Comparison of ENCODE assay signal across 7 cellular contexts in genomic region chr12:92146497-92146828, GRCh38. TPM values are rescaled to one million over a fixed set of nuclear protein-coding genes. Genes with fewer than 3 reads are reported as not detected.
DNase-seq lines count a peak whose midpoint lies in the region; ATAC-seq and TF ChIP-seq lines count a peak whose summit lies in the region.

No MANE protein-coding gene starts in this region.

- H3K27ac ChIP-seq in HEK293 (ENCODE audit: extremely low read depth, low read depth, low read length) (peak overlapping the region; percentile 96), SU-DHL-6 (ENCODE audit: low read depth, low read length) (peak overlapping the region; percentile 52), gastroesophageal sphincter (peak overlapping the region; percentile 68 to 99 (median 94)), smooth muscle cell (ENCODE audit: low read depth) (peak overlapping the region; percentile 71)

- no peaks in the 10 kb centered on the region for H3K9me2 ChIP-seq in SU-DHL-6 (replicated peaks; ENCODE audit: insufficient read depth, low read length)

- H2AFZ ChIP-seq in SU-DHL-6 (ENCODE audit: low read depth, low read length, severe bottlenecking) (peak overlapping the region; percentile 84), smooth muscle cell (ENCODE audit: low read depth) (peak overlapping the region; percentile 92)

- H3K4me3 ChIP-seq in HEK293 (ENCODE audit: low read depth, low read length) (peak overlapping the region; percentile 75), SU-DHL-6 (ENCODE audit: insufficient read depth, low read length, poor library complexity, severe bottlenecking) (peak overlapping the region; percentile 90), gastroesophageal sphincter (peak overlapping the region; percentile 45 to 83), smooth muscle cell (peak overlapping the region; percentile 76)

- H3K4me1 ChIP-seq in HEK293 (ENCODE audit: control insufficient read depth, insufficient read depth, low read length): no peaks in the 10 kb centered on the region; the same call in 1 of the 2 replicates
- peaks cover 0 to 12% (median 2%) of the 10 kb centered on the region in 3 donors for H3K4me1 ChIP-seq in gastroesophageal sphincter
- peaks cover 37% of the 10 kb centered on the region for H3K4me1 ChIP-seq in smooth muscle cell (ENCODE audit: low read depth)

- H3F3A ChIP-seq in SU-DHL-6 (ENCODE audit: insufficient read depth) (peaks cover 25% of the 10 kb centered on the region), smooth muscle cell (ENCODE audit: low read depth) (peaks cover 19% of the 10 kb centered on the region)

- CTCF ChIA-PET in HEK293 (lab: Yijun Ruan, JAX): interaction anchor here (0.5 to 2.0 kb wide), 7 partner anchors 261 to 764 kb away, joined by 3 to 11 read pairs (median 4); no protein-coding TSS in a partner anchor

- H3K36me3 ChIP-seq in HEK293 (ENCODE audit: control insufficient read depth in 2 of 2, insufficient read depth in 1 of 2, low read length in 2 of 2): peaks cover 10 to 25% of the 10 kb centered on the region in 2 experiments; a peak in 2 of 3 replicates
- H3K36me3 ChIP-seq in SU-DHL-6 (ENCODE audit: low read length): peaks cover 17% of the 10 kb centered on the region
- peaks cover 0 to 3% of the 10 kb centered on the region in 2 donors for H3K36me3 ChIP-seq in gastroesophageal sphincter
- no peaks in the 10 kb centered on the region for H3K36me3 ChIP-seq in smooth muscle cell (ENCODE audit: low read depth)

- DNase-seq in smooth muscle cell (lab: John Stamatoyannopoulos, UW; ENCODE audit: unreplicated experiment) (no peak), hippocampal formation (lab: John Stamatoyannopoulos, UW) (no peak), GM19238 (ENCODE audit: insufficient read length, low spot score) (no peak)

- H3K9me3 ChIP-seq in HEK293 (ENCODE audit: control insufficient read depth, insufficient read depth, low read depth, low read length) (no peaks in the 10 kb centered on the region), SU-DHL-6 (ENCODE audit: insufficient read depth, low read length) (no peaks in the 10 kb centered on the region), gastroesophageal sphincter (no peaks in the 10 kb centered on the region), smooth muscle cell (replicated peaks; ENCODE audit: low read depth) (no peaks in the 10 kb centered on the region)

- H3K4me2 ChIP-seq in SU-DHL-6 (ENCODE audit: low read depth, low read length, poor library complexity, severe bottlenecking) (peak overlapping the region; percentile 81), smooth muscle cell (peak overlapping the region; percentile 92)

- TF ChIP-seq CTCF in HEK293 (tag by site-specific recombination; IDR thresholded peaks at IDR 0.05) (no peak), SU-DHL-6 (IDR thresholded peaks at IDR 0.05; ENCODE audit: insufficient read depth, low read length, poor library complexity, severe bottlenecking) (no peak), gastroesophageal sphincter (IDR thresholded peaks at IDR 0.05) (no peak), smooth muscle cell (IDR thresholded peaks at IDR 0.05; ENCODE audit: borderline replicate concordance, insufficient read depth, poor library complexity, severe bottlenecking) (no peak)

- H3K79me2 ChIP-seq in SU-DHL-6 (ENCODE audit: insufficient read depth, low read length): peaks cover 45% of the 10 kb centered on the region
- peaks cover 39% of the 10 kb centered on the region for H3K79me2 ChIP-seq in smooth muscle cell (ENCODE audit: low read depth)

- POLR2A ChIA-PET in HEK293 (lab: Yijun Ruan, JAX): interaction anchor here (0.5 to 2.5 kb wide), 37 partner anchors 9 to 572 kb away, joined by 3 to 30 read pairs (median 4); no protein-coding TSS in a partner anchor

- peaks cover 22% of the 10 kb centered on the region; the same call in 1 of the 2 replicates for H4K20me1 ChIP-seq in SU-DHL-6 (ENCODE audit: low read depth, low read length)
- H4K20me1 ChIP-seq in smooth muscle cell (ENCODE audit: low read depth): peaks cover 39% of the 10 kb centered on the region

- H3K9ac ChIP-seq in SU-DHL-6 (ENCODE audit: low read length) (peak overlapping the region; percentile 86), smooth muscle cell (ENCODE audit: low read depth) (peak overlapping the region; percentile 46)

- ATAC-seq in gastroesophageal sphincter (no peak), HG02678 (IDR thresholded peaks at IDR 0.05; ENCODE audit: unreplicated experiment) (no peak)

- TF ChIP-seq EP300 in gastroesophageal sphincter (IDR thresholded peaks at IDR 0.05): no peak

- TF ChIP-seq POLR2A in gastroesophageal sphincter (IDR thresholded peaks at IDR 0.05): no peak

- H3K27me3 ChIP-seq in SU-DHL-6 (ENCODE audit: low read length) (no peaks in the 10 kb centered on the region), gastroesophageal sphincter (no peaks in the 10 kb centered on the region), smooth muscle cell (ENCODE audit: low read depth) (no peaks in the 10 kb centered on the region)

- WGBS in gastroesophageal sphincter (ENCODE audit: low coverage in 1 of 2), 2 donors: 0 to 5% methylated on average over 4 to 6 of the region's 10 CpGs
- WGBS in smooth muscle cell (ENCODE audit: low lambda C conversion rate): under 1% methylated on average over 10 of the region's 10 CpGs

TF ChIP-seq in HEK293, 187 proteins besides CTCF, POLR2A, EP300 and RAD21 (continues in another document):
- TF ChIP-seq ZNF501 (tag by site-specific recombination; IDR thresholded peaks at IDR 0.05) (no peak), ZNF10 (tag by site-specific recombination; IDR thresholded peaks at IDR 0.05) (peak; percentile 44; the same call in 1 of the 2 replicates), ZNF571 (tag by site-specific recombination; IDR thresholded peaks at IDR 0.05) (no peak), BCL6B (tag by site-specific recombination; IDR thresholded peaks at IDR 0.05) (no peak), ZNF843 (tag by site-specific recombination; IDR thresholded peaks at IDR 0.05) (0 out of 2 replicates have a peak, but pooled peaks have one; percentile 1), ZNF776 (tag by site-specific recombination; IDR thresholded peaks at IDR 0.05; ENCODE audit: borderline replicate concordance) (no peak), KLF8 (tag by site-specific recombination; IDR thresholded peaks at IDR 0.05) (no peak), ZNF335 (tag by site-specific recombination; conservative IDR thresholded peaks at IDR 0.05) (peak; percentile 73), ZNF19 (tag by site-specific recombination; IDR thresholded peaks at IDR 0.05; ENCODE audit: low read depth) (no peak), ZNF24 (tag by site-specific recombination; IDR thresholded peaks at IDR 0.05) (peak; percentile 4; the same call in 1 of the 2 replicates), ZNF138 (tag by site-specific recombination; IDR thresholded peaks at IDR 0.05; ENCODE audit: borderline replicate concordance) (no peak), ZNF600 (tag by site-specific recombination; IDR thresholded peaks at IDR 0.05) (peak; percentile 8), KLF1 (tag by site-specific recombination; IDR thresholded peaks at IDR 0.05) (no peak), ZNF2 (tag by site-specific recombination; IDR thresholded peaks at IDR 0.05) (0 out of 2 replicates have a peak, but pooled peaks have one; percentile 4), ZNF37A (tag by site-specific recombination; IDR thresholded peaks at IDR 0.05) (no peak), ZNF174 (tag by site-specific recombination; IDR thresholded peaks at IDR 0.05) (no peak), HOXD13 (CRISPR knock-in tag; IDR thresholded peaks at IDR 0.05; ENCODE audit: borderline replicate concordance) (no peak), ZNF707 (tag by site-specific recombination; IDR thresholded peaks at IDR 0.05) (no peak), ZNF777 (tag by site-specific recombination; IDR thresholded peaks at IDR 0.05; ENCODE audit: borderline replicate concordance) (no peak), ZNF121 (tag by site-specific recombination; IDR thresholded peaks at IDR 0.05) (0 out of 2 replicates have a peak, but pooled peaks have one; percentile 7), ZNF132 (tag by site-specific recombination; IDR thresholded peaks at IDR 0.05; ENCODE audit: borderline replicate concordance) (no peak), ZBTB26 (tag by site-specific recombination; optimal IDR thresholded peaks at IDR 0.05) (peak; percentile 14), SP2 (tag by site-specific recombination; IDR thresholded peaks at IDR 0.05) (no peak)

RNA-seq across cellular contexts. Expression of gene BTG1, which starts 0.8 kb away (rescaled TPM):
- total RNA-seq in gastroesophageal sphincter (10 to 100 TPM; 33.7 to 46.1 (median 42.7) TPM), smooth muscle cell (37.6 and 42.1 TPM in 2 replicates)
- polyA plus RNA-seq in smooth muscle cell: 70.4 and 108 TPM in 2 replicates
